9 cellular contexts compared by ENCODE assay signal in genomic region chr14:61663312-61663974, GRCh38. TPM values are rescaled to one million over a fixed set of nuclear protein-coding genes. Genes with fewer than 3 reads are reported as not detected.
DNase-seq lines count a peak whose midpoint lies in the region; ATAC-seq and TF ChIP-seq lines count a peak whose summit lies in the region.
"Had no signal": no experiment of that assay in that cellular context is flagged by ENCODE, and none has a peak within 500 bp of the region (broad histone marks: within the 10 kb centered on the region; RNA-seq: fewer than 3 reads in every experiment).

No MANE protein-coding gene starts in this region.

- no peaks in the 10 kb centered on the region for H3K36me3 Mint-ChIP-seq in HFFc6 (ENCODE audit: low read depth)

- peaks cover 85% of the 10 kb centered on the region for H3K4me1 ChIP-seq in DOHH2 (ENCODE audit: control insufficient read depth, low read length)
- peaks cover 39% of the 10 kb centered on the region for H3K4me1 ChIP-seq in lower lobe of right lung

- no peaks in the 10 kb centered on the region for H3K9me3 Mint-ChIP-seq in HFFc6

- no peaks in the 10 kb centered on the region; the same call in 1 of the 2 replicates for H3K27me3 Mint-ChIP-seq in HFFc6 (ENCODE audit: insufficient read depth)

- H3K27ac ChIP-seq in DOHH2 (ENCODE audit: low read depth, low read length) (peak overlapping the region; percentile 85), lower lobe of right lung (peak overlapping the region; percentile 47)

- peaks cover 7% of the 10 kb centered on the region; the same call in 1 of the 2 replicates for H3K9me3 ChIP-seq in DOHH2 (ENCODE audit: control insufficient read depth, insufficient read depth, low read length)
- H3K9me3 ChIP-seq in lower lobe of right lung: no peaks in the 10 kb centered on the region

- intact Hi-C loops in lower lobe of right lung (cut with DNase I): no loop called here

- peak; percentile 31 to 46 for ATAC-seq in lower lobe of right lung
- no peak for ATAC-seq in GM19023 (IDR thresholded peaks at IDR 0.05; ENCODE audit: unreplicated experiment)

- H3K36me3 ChIP-seq in DOHH2 (ENCODE audit: control insufficient read depth, low read length): peaks cover 6% of the 10 kb centered on the region; the same call in 1 of the 2 replicates
- no peaks in the 10 kb centered on the region for H3K36me3 ChIP-seq in lower lobe of right lung

- H3F3A ChIP-seq in DOHH2 (ENCODE audit: control insufficient read depth, insufficient read depth): peaks cover 20% of the 10 kb centered on the region

- DNase-seq in HFFc6 (no peak), SKM-1 treated with dmso at 0.1 percent for 144 hours (lab: John Stamatoyannopoulos, UW; ENCODE audit: unreplicated experiment) (peak; percentile 64), lower lobe of right lung (no peak), NCI-H146 treated with DMSO at 0.1 percent for 48 hours (lab: John Stamatoyannopoulos, UW; ENCODE audit: unreplicated experiment) (no peak)
- DNase-seq in activated effector memory CD4-positive, alpha-beta T cell treated with anti-CD3 and anti-CD28 coated beads, Interleukin-2, amount 50 U/mL, for 16 hours: no peak
- DNase-seq in NK-92 treated with Interleukin-12 subunit alpha and Interleukin-12 subunit beta, amount 100 ng/mL, for 24 hours (lab: John Stamatoyannopoulos, UW): no peak
- DNase-seq: effector CD8-positive, alpha-beta T cell had no signal

- H3K4me1 Mint-ChIP-seq in HFFc6 (ENCODE audit: low read depth): peaks cover 42% of the 10 kb centered on the region

- TF ChIP-seq CTCF in DOHH2 (IDR thresholded peaks at IDR 0.05; ENCODE audit: low read depth, low read length, poor library complexity, severe bottlenecking): no peak
- no peak for TF ChIP-seq CTCF in HFFc6 (IDR thresholded peaks at IDR 0.05)
- TF ChIP-seq CTCF in lower lobe of right lung (IDR thresholded peaks at IDR 0.05): no peak

- H3K4me3 ChIP-seq in DOHH2 (ENCODE audit: low read length): peak overlapping the region; percentile 38
- no peak overlapping the region for H3K4me3 ChIP-seq in lower lobe of right lung

- H3K4me2 ChIP-seq in DOHH2 (ENCODE audit: low read length): peak overlapping the region; percentile 70

- H3K4me3 Mint-ChIP-seq in HFFc6: no peak overlapping the region

- no peaks in the 10 kb centered on the region for H3K27me3 ChIP-seq in DOHH2 (ENCODE audit: control insufficient read depth, low read length)
- no peaks in the 10 kb centered on the region for H3K27me3 ChIP-seq in lower lobe of right lung (ENCODE audit: low read depth)

- H4K20me1 ChIP-seq in DOHH2 (ENCODE audit: control insufficient read depth, insufficient read depth, low read depth, low read length): no peaks in the 10 kb centered on the region

- peak overlapping the region; percentile 83; the same call in 1 of the 2 replicates for H3K27ac Mint-ChIP-seq in HFFc6

- H3K79me2 ChIP-seq in DOHH2 (ENCODE audit: control insufficient read depth, low read length): no peaks in the 10 kb centered on the region

- no peaks in the 10 kb centered on the region for H3K9me2 ChIP-seq in DOHH2 (replicated peaks; ENCODE audit: control insufficient read depth, low read length)

RNA-seq across cellular contexts. Expression of gene HIF1A, which starts 31.9 kb away (rescaled TPM):
- 100 to 1,000 TPM; 217 to 265 (median 233) TPM for total RNA-seq in HFFc6 (2021; fragmentation: NEBNext Ultra II Directional; extraction: Animal tissue kit (Norgen Biotek cat#: 25700))
- total RNA-seq in lower lobe of right lung: 68.6 TPM
